9 cellular contexts compared by ENCODE assay signal in the genomic region with DNA sequence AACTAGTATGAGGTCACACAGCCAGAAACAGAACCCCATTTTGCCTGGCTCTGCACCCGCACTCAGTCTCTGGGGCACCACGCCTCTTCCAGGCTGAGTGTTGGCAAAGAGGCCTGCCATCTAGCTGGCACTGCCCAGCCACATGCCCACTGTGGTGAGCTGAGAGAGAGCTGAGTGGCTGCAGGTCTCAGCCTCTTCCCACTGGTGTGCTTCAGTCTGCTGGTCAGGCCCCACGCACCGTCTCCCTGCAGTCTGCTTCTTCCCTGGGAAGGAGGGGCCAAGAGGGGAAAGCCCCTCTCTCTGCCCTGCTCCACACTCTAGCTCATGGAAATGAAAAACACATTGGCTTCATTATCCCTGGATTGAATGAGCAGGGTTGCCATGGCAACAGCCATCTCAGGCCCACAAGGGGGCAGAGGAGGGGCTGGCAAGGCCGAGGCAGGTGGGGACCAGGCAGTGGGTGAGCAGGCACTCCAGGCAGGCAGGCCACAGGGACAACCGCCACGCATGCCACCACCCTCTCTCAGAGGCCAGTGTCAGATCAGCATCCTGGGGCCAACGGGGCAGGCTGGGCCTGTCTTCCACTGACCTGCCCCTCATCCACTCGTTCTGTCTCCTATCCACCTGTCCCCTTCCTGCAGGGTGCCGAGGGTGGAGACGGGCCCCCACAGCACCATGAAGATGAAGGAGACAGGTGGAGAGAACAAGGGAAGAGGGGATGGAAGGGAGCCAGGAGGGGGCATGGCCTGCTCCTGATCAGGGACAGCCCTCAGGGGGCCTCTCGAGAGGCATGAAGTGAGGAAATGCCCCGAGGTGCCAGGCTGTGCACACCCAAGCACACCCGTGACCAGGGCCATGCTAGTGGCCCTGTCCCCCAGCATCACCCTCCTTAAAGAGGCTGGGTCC.
A peak's percentile ranks its signal among the peaks of the same experiment; 100 is the strongest.
DNase-seq lines count a peak whose midpoint lies in the region; ATAC-seq and TF ChIP-seq lines count a peak whose summit lies in the region.
"Had no signal": no experiment of that assay in that cellular context is flagged by ENCODE, and none has a peak within 500 bp of the region (broad histone marks: within the 10 kb centered on the region; RNA-seq: fewer than 3 reads in every experiment).

No MANE protein-coding gene starts in this region.

- POLR2A ChIA-PET in PC-9 (lab: Charles Lee; ENCODE audit: unreplicated experiment): no interaction called here

- H3K27me3 ChIP-seq in neuronal stem cell (ENCODE audit: control insufficient read depth in 3 of 3, insufficient read depth in 3 of 3, low read depth in 1 of 3, low read length in 3 of 3) (no peaks in the 10 kb centered on the region), PC-9 (ENCODE audit: insufficient read depth, low read depth) (no peaks in the 10 kb centered on the region)

- no peak overlapping the region for H3K14ac ChIP-seq in neuronal stem cell (ENCODE audit: low read length)

- peak overlapping the region; percentile 57 for H2BK5ac ChIP-seq in neuronal stem cell (ENCODE audit: low read length)

- H3K4me3 ChIP-seq in neuronal stem cell (ENCODE audit: low read length in 2 of 2) (no peak overlapping the region), PC-9 (no peak overlapping the region)

- no peak for ATAC-seq in GM21576 (IDR thresholded peaks at IDR 0.05; ENCODE audit: unreplicated experiment)
- ATAC-seq in GM18505 (IDR thresholded peaks at IDR 0.05; ENCODE audit: unreplicated experiment): no peak
- ATAC-seq: activated T-cell treated with anti-CD3 and anti-CD28 coated beads, Interleukin-2, amount 50 U/mL, for 72 hours had no signal

- intact Hi-C loops in PC-9 (cut with micrococcal nuclease; ENCODE audit: unreplicated experiment): no loop called here

- CTCF ChIA-PET in PC-9 (lab: Charles Lee): no interaction called here

- H4K91ac ChIP-seq in neuronal stem cell (ENCODE audit: low read depth, low read length, poor library complexity): no peak overlapping the region

- no peaks in the 10 kb centered on the region for H3K9me2 ChIP-seq in PC-9 (ENCODE audit: insufficient read depth)

- 0 out of 2 replicates have a peak, but pooled peaks cover 5% of the 10 kb centered on the region for H4K20me1 ChIP-seq in PC-9 (ENCODE audit: insufficient read depth)

- no peaks in the 10 kb centered on the region for H3K9me3 Mint-ChIP-seq in activated T-cell treated with anti-CD3 and anti-CD28 coated beads, Interleukin-2, amount 50 U/mL, for 24 hours
- H3K9me3 Mint-ChIP-seq: activated T-cell treated with anti-CD3 and anti-CD28 coated beads, Interleukin-2, amount 50 U/mL, for 72 hours had no signal

- H3K4me1 Mint-ChIP-seq in activated T-cell treated with anti-CD3 and anti-CD28 coated beads, Interleukin-2, amount 50 U/mL, for 24 hours (ENCODE audit: low read depth): no peaks in the 10 kb centered on the region

- H2BK120ac ChIP-seq in neuronal stem cell (ENCODE audit: low read depth, low read length): no peak overlapping the region

- H3K4me1 ChIP-seq in neuronal stem cell (ENCODE audit: control insufficient read depth in 2 of 2, insufficient read depth in 1 of 2, low read depth in 1 of 2, low read length in 2 of 2) (peaks cover 68 to 73% of the 10 kb centered on the region in 2 donors), PC-9 (replicated peaks; ENCODE audit: insufficient read depth) (peaks cover 28% of the 10 kb centered on the region)

- no peak overlapping the region for H4K8ac ChIP-seq in neuronal stem cell (ENCODE audit: low read depth, low read length)

- no peak overlapping the region for H2AFZ ChIP-seq in neuronal stem cell (ENCODE audit: low read length)
- no peak overlapping the region for H2AFZ ChIP-seq in PC-9

- H3K18ac ChIP-seq in neuronal stem cell (ENCODE audit: low read length): peak overlapping the region; percentile 86

- H3K4ac ChIP-seq in neuronal stem cell (ENCODE audit: low read length): no peak overlapping the region

- H3K27ac ChIP-seq in cingulate gyrus (ENCODE audit: low read depth, low read length) (peak overlapping the region; percentile 23), neuronal stem cell (replicated peaks; ENCODE audit: low read length) (peak overlapping the region; percentile 45), PC-9 (no peak overlapping the region)

- peaks cover 2 to 12% of the 10 kb centered on the region in 2 donors for H3K36me3 ChIP-seq in neuronal stem cell (replicated peaks in 1 of 2; ENCODE audit: control insufficient read depth in 2 of 2, insufficient read depth in 2 of 2, low read length in 2 of 2)
- H3K36me3 ChIP-seq in PC-9 (ENCODE audit: low read depth): no peaks in the 10 kb centered on the region

- no peak overlapping the region for H2BK12ac ChIP-seq in neuronal stem cell (ENCODE audit: low read length)

- H3K4me2 ChIP-seq in neuronal stem cell (ENCODE audit: insufficient read depth, low read length, poor library complexity, severe bottlenecking): peak overlapping the region; percentile 49
- H3K4me2 ChIP-seq in PC-9: no peak overlapping the region

- H3K79me2 ChIP-seq in PC-9 (ENCODE audit: low read depth): 0 out of 2 replicates have a peak, but pooled peaks cover 6% of the 10 kb centered on the region

- no TSS peak for BruUV-seq in PC-9 (replicated peaks; lab: Mats Ljungman, UMichigan)

- H3K9ac ChIP-seq in neuronal stem cell (ENCODE audit: low read depth, low read length, poor library complexity): peak overlapping the region; percentile 71

- no peaks in the 10 kb centered on the region for H3K27me3 Mint-ChIP-seq in activated T-cell treated with anti-CD3 and anti-CD28 coated beads, Interleukin-2, amount 50 U/mL, for 24 hours

- H3K36me3 Mint-ChIP-seq in activated T-cell treated with anti-CD3 and anti-CD28 coated beads, Interleukin-2, amount 50 U/mL, for 24 hours (ENCODE audit: low read depth): no peaks in the 10 kb centered on the region

- H3K79me1 ChIP-seq in neuronal stem cell (ENCODE audit: low read depth, low read length): peaks cover 15% of the 10 kb centered on the region

- TF ChIP-seq POLR2A in GM18505 (IDR thresholded peaks at IDR 0.05; ENCODE audit: borderline replicate concordance, extremely low read depth, insufficient read depth, insufficient read length): no peak

- no peak overlapping the region for H3K4me3 Mint-ChIP-seq in activated T-cell treated with anti-CD3 and anti-CD28 coated beads, Interleukin-2, amount 50 U/mL, for 24 hours
- H3K4me3 Mint-ChIP-seq: activated T-cell treated with anti-CD3 and anti-CD28 coated beads, Interleukin-2, amount 50 U/mL, for 72 hours had no signal

- H2BK15ac ChIP-seq in neuronal stem cell (ENCODE audit: low read length): peak overlapping the region; percentile 53

- H3K27ac Mint-ChIP-seq in activated T-cell treated with anti-CD3 and anti-CD28 coated beads, Interleukin-2, amount 50 U/mL, for 24 hours: no peak overlapping the region
- H3K27ac Mint-ChIP-seq: activated T-cell treated with anti-CD3 and anti-CD28 coated beads, Interleukin-2, amount 50 U/mL, for 72 hours had no signal

- no CpG with 5 or more reads among the region's 14 CpGs for WGBS in neuronal stem cell (ENCODE audit: extremely low coverage in 2 of 2, insufficient read length in 2 of 2, insufficient replicate concordance in 1 of 2), 2 donors

- H2AK5ac ChIP-seq in neuronal stem cell (ENCODE audit: low read depth, low read length): peak overlapping the region; percentile 94

- peaks cover 20% of the 10 kb centered on the region; the same call in 1 of the 2 replicates for H3F3A ChIP-seq in PC-9 (ENCODE audit: insufficient read depth, low read depth)

- no peak for TF ChIP-seq CTCF in PC-9 (conservative IDR thresholded peaks at IDR 0.05)

- DNase-seq in CMK (ENCODE audit: low read depth): peak; percentile 47
- peak; percentile 69 for DNase-seq in NCI-H146 (lab: John Stamatoyannopoulos, UW)
- DNase-seq in neuronal stem cell (ENCODE audit: low spot score): peak; percentile 80
- no peak for DNase-seq in PC-9
- DNase-seq in activated T-cell treated with anti-CD3 and anti-CD28 coated beads, Interleukin-2, amount 50 U/mL, for 24 hours: no peak
- DNase-seq: activated T-cell treated with anti-CD3 and anti-CD28 coated beads, Interleukin-2, amount 50 U/mL, for 72 hours had no signal

- H3K23ac ChIP-seq in neuronal stem cell (ENCODE audit: low read depth, low read length, poor library complexity): no peak overlapping the region

- H3K9me3 ChIP-seq in neuronal stem cell (replicated peaks in 1 of 2; ENCODE audit: control insufficient read depth in 2 of 2, insufficient read depth in 1 of 2, low read depth in 1 of 2, low read length in 2 of 2) (no peaks in the 10 kb centered on the region), PC-9 (ENCODE audit: insufficient read depth, low read depth) (no peaks in the 10 kb centered on the region)

Comparison
In these comparisons a context has a peak if more than half of its experiments do, and no peak if none do; other contexts are left out.
1. DNase-seq: peak in CMK (single experiment), NCI-H146 (single experiment) and neuronal stem cell (single experiment); none in PC-9 (0 of 2) and activated T-cell treated with anti-CD3 and anti-CD28 coated beads, Interleukin-2, amount 50 U/mL, for 24 hours (single experiment).